ENCODE assay signal across 6 cellular contexts in the genomic region with DNA sequence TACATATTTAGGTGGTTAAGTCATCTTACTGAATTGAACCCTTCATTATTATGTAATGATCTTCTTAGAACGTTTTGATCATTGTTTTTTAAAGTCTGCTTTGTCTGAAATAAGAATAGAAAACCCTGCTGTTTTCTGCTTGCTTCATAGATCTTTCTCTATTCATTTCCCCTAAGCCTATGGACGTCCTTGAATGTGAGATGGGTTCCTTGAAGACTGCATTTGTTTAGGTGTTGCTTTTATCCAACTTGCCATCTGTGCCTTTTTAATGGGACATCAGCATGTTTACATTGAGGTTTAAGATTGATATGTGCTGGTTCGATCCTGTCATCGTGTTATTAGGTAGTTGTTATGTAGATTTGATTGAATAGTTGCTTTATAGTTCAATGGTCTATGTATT.
"Had no signal": no experiment of that assay in that cellular context is flagged by ENCODE, and none has a peak within 500 bp of the region (broad histone marks: within the 10 kb centered on the region; RNA-seq: fewer than 3 reads in every experiment).

No MANE protein-coding gene starts in this region.

- H3K4me3 ChIP-seq: K562 had no signal

- ATAC-seq: K562 had no signal

- DNase-seq: GOT3, H7, HCEC 1CT, IMR-90, KG1 had no signal
